ENCODE assay signal across 21 cellular contexts in the genomic region with DNA sequence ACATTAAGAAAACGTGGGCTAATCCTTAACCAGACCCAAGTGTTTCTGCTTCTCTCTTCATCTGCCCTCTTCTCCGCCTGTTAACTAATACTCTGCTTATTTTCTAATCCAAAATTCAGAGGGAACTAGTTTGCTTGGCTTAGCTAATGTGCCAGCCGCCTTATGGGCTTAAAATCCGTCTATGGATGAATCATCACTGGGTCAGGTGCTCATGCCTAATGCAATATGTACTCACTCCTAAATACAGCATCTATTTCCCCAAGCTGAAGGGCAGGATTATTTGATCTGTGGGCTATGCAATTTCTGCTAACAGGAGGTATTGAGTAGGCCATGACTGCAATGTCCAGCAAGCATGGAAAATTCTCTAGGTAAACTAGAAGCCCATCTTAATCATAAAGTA. TPM values are rescaled to one million over a fixed set of nuclear protein-coding genes. Genes with fewer than 3 reads are reported as not detected.
"Had no signal": no experiment of that assay in that cellular context is flagged by ENCODE, and none has a peak within 500 bp of the region (broad histone marks: within the 10 kb centered on the region; RNA-seq: fewer than 3 reads in every experiment).

No MANE protein-coding gene starts in this region.

- H2AFZ ChIP-seq: hepatocyte had no signal

- H3K9me3 Mint-ChIP-seq: memory B cell; natural killer cell treated with Interleukin-12 subunit alpha and Interleukin-12 subunit beta and Interleukin-15 and Interleukin-18, amount 100 ng/mL, for 72 hours had no signal

- H3K27me3 Mint-ChIP-seq: activated naive CD8-positive, alpha-beta T cell; memory B cell had no signal

- H3K27ac ChIP-seq: adrenal gland, cardiac muscle cell, hepatocyte, ovary, prostate gland, stomach, transverse colon had no signal

- H3K27me3 ChIP-seq: adrenal gland, cardiac muscle cell, hepatocyte, ovary, stomach, transverse colon had no signal

- H3K27ac Mint-ChIP-seq: activated CD8-positive, alpha-beta T cell treated with anti-CD3 and anti-CD28 coated beads, Interleukin-2, amount 10 ng/mL, durations not matched to agents 7 days and 5 days; activated naive CD8-positive, alpha-beta T cell; memory B cell; natural killer cell treated with Interleukin-12 subunit alpha and Interleukin-12 subunit beta and Interleukin-15 and Interleukin-18, amount 100 ng/mL, for 72 hours had no signal

- H3K36me3 ChIP-seq: adrenal gland, ovary, prostate gland, transverse colon had no signal

- H3K4me2 ChIP-seq: hepatocyte had no signal

- H3K4me1 ChIP-seq: adrenal gland, prostate gland, stomach, transverse colon had no signal

- DNase-seq: activated CD4-positive, alpha-beta T cell treated with anti-CD3 and anti-CD28 coated beads for 1 hour; activated CD4-positive, alpha-beta T cell treated with anti-CD3 and anti-CD28 coated beads, Interleukin-2, amount 50 U/mL, for 1 hour; activated CD8-positive, alpha-beta T cell treated with anti-CD3 and anti-CD28 coated beads, Interleukin-2, amount 10 ng/mL, durations not matched to agents 7 days and 5 days; activated T-cell treated with anti-CD3 and anti-CD28 coated beads, Interleukin-2, amount 50 U/mL, for 1 hour; adrenal gland; cortex of kidney; foreskin melanocyte; left cardiac atrium; ovary; right cardiac atrium; stimulated activated CD4-positive, alpha-beta T cell treated with anti-CD3 and anti-CD28 coated beads, Interleukin-1b, Interleukin-23, amount 100 ng/mL, for 48 hours; stomach; T-helper 9 cell; transverse colon had no signal

- ATAC-seq: activated CD8-positive, alpha-beta T cell treated with anti-CD3 and anti-CD28 coated beads, Interleukin-2, amount 10 ng/mL, durations not matched to agents 7 days and 5 days; left cardiac atrium; natural killer cell treated with Interleukin-12 subunit alpha and Interleukin-12 subunit beta and Interleukin-15 and Interleukin-18, amount 100 ng/mL, for 72 hours; right cardiac atrium had no signal

- H3K9me3 ChIP-seq: adrenal gland, ovary, prostate gland, stomach, transverse colon had no signal

- H3K4me1 Mint-ChIP-seq: memory B cell had no signal

- H3K36me3 Mint-ChIP-seq: natural killer cell treated with Interleukin-12 subunit alpha and Interleukin-12 subunit beta and Interleukin-15 and Interleukin-18, amount 100 ng/mL, for 72 hours had no signal

- H3K4me3 Mint-ChIP-seq: activated CD8-positive, alpha-beta T cell treated with anti-CD3 and anti-CD28 coated beads, Interleukin-2, amount 10 ng/mL, durations not matched to agents 7 days and 5 days; activated naive CD8-positive, alpha-beta T cell; memory B cell; natural killer cell treated with Interleukin-12 subunit alpha and Interleukin-12 subunit beta and Interleukin-15 and Interleukin-18, amount 100 ng/mL, for 72 hours had no signal

- H3K79me2 ChIP-seq: hepatocyte had no signal

- H3K4me3 ChIP-seq: adrenal gland, cardiac muscle cell, hepatocyte, ovary, prostate gland, stomach, transverse colon had no signal

RNA-seq across cellular contexts. Expression of gene CYBB, which starts 55.1 kb away (rescaled TPM):
- total RNA-seq: activated CD8-positive, alpha-beta T cell treated with anti-CD3 and anti-CD28 coated beads, Interleukin-2, amount 10 ng/mL, durations not matched to agents 7 days and 5 days; epithelial cell of proximal tubule had no signal
